Comparison of ENCODE assay signal across 1 cellular context in genomic region chr10:75512534-75512933, GRCh38.
TF ChIP-seq lines count a peak whose summit lies in the region.

No MANE protein-coding gene starts in this region.

TF ChIP-seq in GM23338, 12 proteins besides CTCF, POLR2A, EP300 and RAD21 (continued from another document):
- no peak for TF ChIP-seq ZNF462 (CRISPR knock-in tag; IDR thresholded peaks at IDR 0.05)
- TF ChIP-seq EZH2phosphoT487 (IDR thresholded peaks at IDR 0.05; ENCODE audit: unreplicated experiment): no peak
- TF ChIP-seq ZNF114 (CRISPR knock-in tag; IDR thresholded peaks at IDR 0.05): no peak
- TF ChIP-seq NANOG (IDR thresholded peaks at IDR 0.05; ENCODE audit: borderline replicate concordance): no peak
